ENCODE assay signal across 9 cellular contexts in genomic region chr16:9095171-9095570, GRCh38. TPM values are rescaled to one million over a fixed set of nuclear protein-coding genes. Genes with fewer than 3 reads are reported as not detected.
DNase-seq lines count a peak whose midpoint lies in the region; ATAC-seq, FAIRE-seq and TF ChIP-seq lines count a peak whose summit lies in the region.
"Had no signal": no experiment of that assay in that cellular context is flagged by ENCODE, and none has a peak within 500 bp of the region (broad histone marks: within the 10 kb centered on the region; RNA-seq: fewer than 3 reads in every experiment).

No MANE protein-coding gene starts in this region.

- H3K9me1 ChIP-seq in K562 (ENCODE audit: control insufficient read depth, insufficient read depth, low read length), result peaks cover 8% of the 10 kb centered on the region

- H3K27ac Mint-ChIP-seq in mesothelial cell of epicardium, result peak overlapping the region; percentile 41

- peaks cover 69% of the 10 kb centered on the region for H3K4me1 ChIP-seq in A549
- peaks cover 33% of the 10 kb centered on the region for H3K4me1 ChIP-seq in HAP-1
- peaks cover 25 to 34% of the 10 kb centered on the region in 2 experiments for H3K4me1 ChIP-seq in K562 (replicated peaks in 1 of 2; ENCODE audit: control insufficient read depth in 2 of 2, insufficient read depth in 2 of 2, low read length in 2 of 2)

- H3K9me3 ChIP-seq in A549 (no peaks in the 10 kb centered on the region), HAP-1 (no peaks in the 10 kb centered on the region), K562 (replicated peaks; ENCODE audit: control insufficient read depth, insufficient read depth, low read depth, low read length) (no peaks in the 10 kb centered on the region)
- H3K9me3 ChIP-seq: left lung had no signal

- intact Hi-C loops in K562 (cut with micrococcal nuclease), result no loop called here

- ATAC-seq in A549 (no peak), K562 (no peak), HG03457 (IDR thresholded peaks at IDR 0.05; ENCODE audit: unreplicated experiment) (no peak)
- ATAC-seq: left lung had no signal

- H3K4me3 Mint-ChIP-seq in mesothelial cell of epicardium, result peak overlapping the region; percentile 23

- no peaks in the 10 kb centered on the region for H3K27me3 ChIP-seq in HAP-1 (ENCODE audit: low read depth)
- H3K27me3 ChIP-seq in K562 (ENCODE audit: control insufficient read depth in 2 of 2, insufficient read depth in 2 of 2, low read length in 2 of 2), result no peaks in the 10 kb centered on the region
- H3K27me3 ChIP-seq: left lung had no signal

- peak overlapping the region in 1 of 2 experiments; percentile 85; a peak in 2 of 4 replicates for H3K9ac ChIP-seq in K562 (ENCODE audit: insufficient read depth in 1 of 2, low read depth in 2 of 2, low read length in 2 of 2)

- BruUV-seq in K562 (replicated peaks; lab: Mats Ljungman, UMichigan), result no TSS peak

- peaks cover 71% of the 10 kb centered on the region for H3K36me3 ChIP-seq in HAP-1 (replicated peaks)
- H3K36me3 ChIP-seq in K562 (ENCODE audit: control insufficient read depth, insufficient read depth, low read length), result peaks cover 74% of the 10 kb centered on the region

- H2AFZ ChIP-seq in K562 (ENCODE audit: low read depth, low read length), result no peak overlapping the region

- TF ChIP-seq CTCF in A549 (IDR thresholded peaks at IDR 0.05) (no peak), K562 (IDR thresholded peaks at IDR 0.05 in 2 of 3, conservative IDR thresholded peaks at IDR 0.05 in 1 of 3; ENCODE audit: insufficient read depth in 2 of 3, low read depth in 1 of 3, low read length in 3 of 3) (no peak), mesothelial cell of epicardium (IDR thresholded peaks at IDR 0.05; ENCODE audit: unreplicated experiment) (no peak)

- DNase-seq in A549 (ENCODE audit: low read depth in 1 of 2, low spot score in 1 of 2), result no peak
- DNase-seq in HAP-1 (ENCODE audit: low spot score in 2 of 2), result no peak
- DNase-seq in K562 (ENCODE audit: extremely low read depth in 1 of 4, low spot score in 3 of 4), result no peak
- DNase-seq in mesothelial cell of epicardium (ENCODE audit: low spot score in 2 of 2, unreplicated experiment in 2 of 2), result no peak
- no peak for DNase-seq in LoVo (ENCODE audit: low spot score)
- DNase-seq in stimulated activated CD4-positive, alpha-beta T cell treated with anti-CD3 and anti-CD28 coated beads, Interleukin-2, amount 100 ng/mL, for 24 hours, result no peak
- no peak for DNase-seq in pons (ENCODE audit: low spot score)
- DNase-seq: left lung had no signal

- H4K20me1 ChIP-seq in K562 (replicated peaks; ENCODE audit: control insufficient read depth, insufficient read depth, low read length), result peaks cover 65% of the 10 kb centered on the region

- no peak for FAIRE-seq in A549 (lab: Jason Lieb, UNC)
- no peak for FAIRE-seq in K562 (lab: Jason Lieb, UNC)

- no peak overlapping the region for H3K27ac ChIP-seq in A549
- H3K27ac ChIP-seq in K562 (ENCODE audit: extremely low read depth, low read depth, low read length), result no peak overlapping the region

- CTCF ChIA-PET in A549 (lab: Yijun Ruan, JAX) (no interaction called here), K562 (lab: Yijun Ruan, JAX; ENCODE audit: low intra/inter-chr PET ratio) (no interaction called here)

- POLR2A ChIA-PET in A549 (lab: Yijun Ruan, JAX), result no interaction called here
- POLR2A ChIA-PET in K562 (lab: Yijun Ruan, JAX), result interaction anchor here (1.6 to 4.7 kb wide), 3 partner anchors 7 to 19 kb away, joined by 4 to 48 read pairs (median 26); no protein-coding TSS in a partner anchor

- H3K36me3 Mint-ChIP-seq in mesothelial cell of epicardium, result peaks cover 22% of the 10 kb centered on the region

- peaks cover 57% of the 10 kb centered on the region for H3K4me1 Mint-ChIP-seq in mesothelial cell of epicardium

- H3K27me3 Mint-ChIP-seq in mesothelial cell of epicardium (ENCODE audit: low read depth), result no peaks in the 10 kb centered on the region

- no peak for TF ChIP-seq POLR2A in A549 (IDR thresholded peaks at IDR 0.05; ENCODE audit: low read length)
- no peak for TF ChIP-seq POLR2A in K562 (conservative IDR thresholded peaks at IDR 0.05)

- H3K4me3 ChIP-seq in A549 (peak overlapping the region; percentile 89; the same call in 2 of the 3 replicates), HAP-1 (peak overlapping the region; percentile 91; the same call in 1 of the 2 replicates), K562 (peak overlapping the region; percentile 95)

- no peak for TF ChIP-seq RAD21 in A549 (conservative IDR thresholded peaks at IDR 0.05 in 1 of 2, IDR thresholded peaks at IDR 0.05 in 1 of 2)
- TF ChIP-seq RAD21 in K562 (CRISPR knock-in tag; conservative IDR thresholded peaks at IDR 0.05 in 1 of 2, IDR thresholded peaks at IDR 0.05 in 1 of 2), result no peak

- peaks cover 96% of the 10 kb centered on the region for H3K79me2 ChIP-seq in K562 (ENCODE audit: control insufficient read depth, insufficient read depth, low read length)

- 6% methylated on average over 1 of the region's 1 CpG for WGBS in A549 (ENCODE audit: missing lambda C conversion rate)
- 12% methylated on average over 1 of the region's 1 CpG for WGBS in K562 (ENCODE audit: insufficient coverage, low coverage, missing lambda C conversion rate)

- no peaks in the 10 kb centered on the region for H3K9me3 Mint-ChIP-seq in mesothelial cell of epicardium

- H3K4me2 ChIP-seq in A549 (peak overlapping the region; percentile 96), K562 (ENCODE audit: insufficient read depth, low read length) (peak overlapping the region; percentile 88)

- in situ Hi-C loops in HAP-1 (cut with MboI; ENCODE audit: low sequenced_read_pairs) (no loop called here), K562 (cut with MboI) (no loop called here)

- no peak for TF ChIP-seq EP300 in A549 (IDR thresholded peaks at IDR 0.05)
- TF ChIP-seq EP300 in K562 (IDR thresholded peaks at IDR 0.05; ENCODE audit: low read length), result no peak

TF ChIP-seq in K562, 482 proteins besides CTCF, POLR2A, EP300 and RAD21 (continues in another document):
- TF ChIP-seq ZNF518B (CRISPR knock-in tag; IDR thresholded peaks at IDR 0.05), result no peak
- TF ChIP-seq TCF15 (CRISPR knock-in tag; IDR thresholded peaks at IDR 0.05), result no peak
- no peak for TF ChIP-seq GATA2 (CRISPR knock-in tag; IDR thresholded peaks at IDR 0.05)
- TF ChIP-seq CBX3 (IDR thresholded peaks at IDR 0.05; ENCODE audit: borderline replicate concordance in 1 of 2, low read length in 2 of 2), result no peak

RNA-seq across cellular contexts. Expression of gene HAPSTR1, which starts 3.7 kb away (rescaled TPM):
- 36.9 and 41.8 TPM in 2 replicates for polyA plus RNA-seq in A549 (2011; rRNA removed)
- polyA plus RNA-seq in A549 (2012; cell fraction: cytosol; rRNA removed), result 6.9 and 8.8 TPM in 2 replicates
- polyA plus RNA-seq in A549 (2012; cell fraction: nucleus; rRNA removed), result 5.1 and 9.1 TPM in 2 replicates
- 22.4 to 24.4 TPM (median 22.9 TPM) in 3 replicates for polyA plus RNA-seq in A549 (2017; fragmentation: RNase III; extraction: RNeasy Plus Mini Kit Qiagen cat#74134 plus additional on column Dnase treatment)
- polyA minus RNA-seq in A549 (2011; rRNA and poly(A)+ RNA removed), result 42.9 and 44.1 TPM in 2 replicates
- 41.9 and 121 TPM in 2 replicates for total RNA-seq in K562 (2011; cell fraction: chromatin; rRNA removed; ENCODE audit: low replicate concordance)
- 24.8 and 28.7 TPM in 2 replicates for total RNA-seq in K562 (2011; cell fraction: nucleolus; rRNA removed)
- total RNA-seq in K562 (2011; cell fraction: nucleoplasm; rRNA removed), result 80.9 and 151 TPM in 2 replicates
- 40.9 and 43.4 TPM in 2 replicates for total RNA-seq in K562 (2014; rRNA removed)
- total RNA-seq in K562 (2014; rRNA removed; fragmentation: Illumina TruSeq; extraction: Trizol), result 56.1 and 69.9 TPM in 2 replicates
- total RNA-seq in K562 (2015; rRNA removed; fragmentation: Illumina TruSeq; extraction: Trizol), result 38.3 and 40.2 TPM in 2 replicates
- total RNA-seq in K562 (2021), result 53.8 and 67.9 TPM in 2 replicates
- 28.2 and 36.5 TPM in 2 replicates for polyA plus RNA-seq in K562 (2011; rRNA removed)
- polyA plus RNA-seq in K562 (2011; cell fraction: cytosol; rRNA removed), result 9.7 and 16.7 TPM in 2 replicates
- polyA plus RNA-seq in K562 (2011; cell fraction: nucleus; rRNA removed), result 23.1 and 24.2 TPM in 2 replicates
- polyA plus RNA-seq in K562 (2012), result 17.2 and 18.7 TPM in 2 replicates
- polyA plus RNA-seq in K562 (2014; fragmentation: Illumina TruSeq; extraction: Trizol), result 27.7 and 30.7 TPM in 2 replicates
- 10 to 100 TPM; 10.8 to 17.4 TPM for polyA plus RNA-seq in K562 (2014; fragmentation: Nextera tagmentation; extraction: Ambion mirVana)
- 25.3 and 30.4 TPM in 2 replicates for polyA plus RNA-seq in K562 (2014; rRNA removed)
- polyA minus RNA-seq in K562 (2011; rRNA and poly(A)+ RNA removed), result 73.0 and 82.3 TPM in 2 replicates
- polyA minus RNA-seq in K562 (2011; cell fraction: cytosol; rRNA and poly(A)+ RNA removed), result 24.2 and 35.8 TPM in 2 replicates
- polyA minus RNA-seq in K562 (2011; cell fraction: nucleus; rRNA and poly(A)+ RNA removed), result 17.8 and 27.5 TPM in 2 replicates
- total RNA-seq in mesothelial cell of epicardium, result 76.7 to 80.6 TPM (median 78.9 TPM) in 3 replicates
